ENCODE assay signal across 10 cellular contexts in genomic region chr1:160992036-160992435, GRCh38. TPM values are rescaled to one million over a fixed set of nuclear protein-coding genes. Genes with fewer than 3 reads are reported as not detected.
"Had no signal": no experiment of that assay in that cellular context is flagged by ENCODE, and none has a peak within 500 bp of the region (broad histone marks: within the 10 kb centered on the region; RNA-seq: fewer than 3 reads in every experiment).

No MANE protein-coding gene starts in this region.

RNA-seq across cellular contexts. Expression of gene ITLN2, which starts 37.4 kb away (rescaled TPM):
- total RNA-seq: natural killer cell treated with Interleukin-12 subunit alpha and Interleukin-12 subunit beta and Interleukin-15 and Interleukin-18, amount 100 ng/mL, for 72 hours; osteocyte; pancreas; posterior vena cava; pulmonary artery endothelial cell; sciatic nerve; smooth muscle cell; spleen; transverse colon; ureter had no signal
- polyA plus RNA-seq: smooth muscle cell, spleen had no signal
